In the genomic region with DNA sequence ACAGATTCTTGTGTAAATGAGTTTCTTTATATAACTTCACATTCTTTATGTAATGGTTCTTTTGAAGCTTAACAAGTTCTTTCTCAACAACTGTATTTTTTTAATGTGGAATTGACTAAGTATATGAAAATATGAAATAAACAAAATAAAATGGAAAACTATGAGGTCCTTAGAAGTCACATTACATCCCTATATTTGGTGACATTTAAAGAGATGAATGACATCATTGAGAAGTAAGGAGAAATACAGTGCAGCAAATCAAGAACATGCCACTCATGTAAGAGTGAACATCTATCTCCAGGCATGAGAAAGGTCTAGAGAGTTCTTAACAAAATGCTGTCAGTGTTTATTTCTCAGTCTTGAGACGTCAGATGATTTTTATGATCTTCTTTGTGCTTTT, we compare ENCODE assay signal across 1 cellular context.
TF ChIP-seq lines count a peak whose summit lies in the region.

No MANE protein-coding gene starts in this region.

TF ChIP-seq in HepG2, 621 proteins besides CTCF, POLR2A, EP300 and RAD21:
- TF ChIP-seq, protein P1, sequence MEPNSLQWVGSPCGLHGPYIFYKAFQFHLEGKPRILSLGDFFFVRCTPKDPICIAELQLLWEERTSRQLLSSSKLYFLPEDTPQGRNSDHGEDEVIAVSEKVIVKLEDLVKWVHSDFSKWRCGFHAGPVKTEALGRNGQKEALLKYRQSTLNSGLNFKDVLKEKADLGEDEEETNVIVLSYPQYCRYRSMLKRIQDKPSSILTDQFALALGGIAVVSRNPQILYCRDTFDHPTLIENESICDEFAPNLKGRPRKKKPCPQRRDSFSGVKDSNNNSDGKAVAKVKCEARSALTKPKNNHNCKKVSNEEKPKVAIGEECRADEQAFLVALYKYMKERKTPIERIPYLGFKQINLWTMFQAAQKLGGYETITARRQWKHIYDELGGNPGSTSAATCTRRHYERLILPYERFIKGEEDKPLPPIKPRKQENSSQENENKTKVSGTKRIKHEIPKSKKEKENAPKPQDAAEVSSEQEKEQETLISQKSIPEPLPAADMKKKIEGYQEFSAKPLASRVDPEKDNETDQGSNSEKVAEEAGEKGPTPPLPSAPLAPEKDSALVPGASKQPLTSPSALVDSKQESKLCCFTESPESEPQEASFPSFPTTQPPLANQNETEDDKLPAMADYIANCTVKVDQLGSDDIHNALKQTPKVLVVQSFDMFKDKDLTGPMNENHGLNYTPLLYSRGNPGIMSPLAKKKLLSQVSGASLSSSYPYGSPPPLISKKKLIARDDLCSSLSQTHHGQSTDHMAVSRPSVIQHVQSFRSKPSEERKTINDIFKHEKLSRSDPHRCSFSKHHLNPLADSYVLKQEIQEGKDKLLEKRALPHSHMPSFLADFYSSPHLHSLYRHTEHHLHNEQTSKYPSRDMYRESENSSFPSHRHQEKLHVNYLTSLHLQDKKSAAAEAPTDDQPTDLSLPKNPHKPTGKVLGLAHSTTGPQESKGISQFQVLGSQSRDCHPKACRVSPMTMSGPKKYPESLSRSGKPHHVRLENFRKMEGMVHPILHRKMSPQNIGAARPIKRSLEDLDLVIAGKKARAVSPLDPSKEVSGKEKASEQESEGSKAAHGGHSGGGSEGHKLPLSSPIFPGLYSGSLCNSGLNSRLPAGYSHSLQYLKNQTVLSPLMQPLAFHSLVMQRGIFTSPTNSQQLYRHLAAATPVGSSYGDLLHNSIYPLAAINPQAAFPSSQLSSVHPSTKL (CRISPR knock-in tag; IDR thresholded peaks at IDR 0.05), result no peak
- TF ChIP-seq ATF7 (IDR thresholded peaks at IDR 0.05) (peak; percentile 78), ATF7 (CRISPR knock-in tag; IDR thresholded peaks at IDR 0.05) (no peak), CREB1 (IDR thresholded peaks at IDR 0.05) (0 out of 2 replicates have a peak, but pooled peaks have one; percentile 28), CREB1 (CRISPR knock-in tag; IDR thresholded peaks at IDR 0.05) (no peak)
TF ChIP-seq in HepG2: peak in this region for 2.
